1 cellular context compared by ENCODE assay signal in the genomic region with DNA sequence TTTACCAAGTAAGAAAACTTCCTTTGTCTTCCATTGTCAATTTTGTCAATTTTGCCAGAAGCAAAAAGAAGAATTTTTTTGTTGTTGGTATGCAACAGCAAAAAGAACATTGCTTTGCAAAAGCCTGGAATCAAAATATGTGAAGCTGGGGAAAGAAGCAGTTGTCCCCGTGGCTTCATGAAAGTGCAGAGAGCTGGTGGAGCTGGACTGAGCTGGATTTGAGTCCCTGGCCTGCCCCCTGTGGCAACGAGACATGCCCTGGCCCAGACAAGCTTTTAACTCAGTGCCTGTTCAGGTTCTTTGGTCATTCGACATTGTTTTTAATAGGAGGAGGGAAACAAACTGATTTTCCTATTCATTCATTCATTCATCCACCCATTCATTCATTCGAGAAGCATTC.
TF ChIP-seq lines count a peak whose summit lies in the region.

No MANE protein-coding gene starts in this region.

TF ChIP-seq in GM12878, 131 proteins besides CTCF, POLR2A, EP300 and RAD21:
- TF ChIP-seq ZNF24 (IDR thresholded peaks at IDR 0.05): peak; percentile 28; the same call in 1 of the 2 replicates
- no peak for TF ChIP-seq NR2F1 (conservative IDR thresholded peaks at IDR 0.05)
